ENCODE assay signal across 1 cellular context in genomic region chr12:6792522-6793201, GRCh38.
A peak's percentile ranks its signal among the peaks of the same experiment; 100 is the strongest.
TF ChIP-seq lines count a peak whose summit lies in the region.

No MANE protein-coding gene starts in this region.

TF ChIP-seq in HepG2, 621 proteins besides CTCF, POLR2A, EP300 and RAD21 (continued from another document and continues in another):
- 0 out of 2 replicates have a peak, but pooled peaks have one; percentile 16 for TF ChIP-seq TFE3 (CRISPR knock-in tag; IDR thresholded peaks at IDR 0.05)
- no peak for TF ChIP-seq RELA (CRISPR knock-in tag; IDR thresholded peaks at IDR 0.05)
- no peak for TF ChIP-seq CHD2 (IDR thresholded peaks at IDR 0.05; ENCODE audit: low read depth, low read length)
- TF ChIP-seq E2F1 (CRISPR knock-in tag; IDR thresholded peaks at IDR 0.05) = no peak
- TF ChIP-seq GTF2F1 (IDR thresholded peaks at IDR 0.05; ENCODE audit: low read length) = no peak
- TF ChIP-seq ATF4 (CRISPR knock-in tag; IDR thresholded peaks at IDR 0.05) = 0 out of 4 replicates have a peak, but pooled peaks of 1 of the 2 experiments have one; percentile 45
- TF ChIP-seq KLF6 (CRISPR knock-in tag; IDR thresholded peaks at IDR 0.05) = no peak
- TF ChIP-seq ZMYM4 (CRISPR knock-in tag; IDR thresholded peaks at IDR 0.05) = peak; percentile 61
- TF ChIP-seq PLSCR1 (CRISPR knock-in tag; IDR thresholded peaks at IDR 0.05; ENCODE audit: borderline replicate concordance) = no peak
- TF ChIP-seq ZBTB43 (CRISPR knock-in tag; conservative IDR thresholded peaks at IDR 0.05) = peak; percentile 64; the same call in 1 of the 2 replicates
- TF ChIP-seq ZFX (CRISPR knock-in tag; IDR thresholded peaks at IDR 0.05; ENCODE audit: low read depth) = peak; percentile 61; the same call in 1 of the 2 replicates
- no peak for TF ChIP-seq ZNF142 (CRISPR knock-in tag; IDR thresholded peaks at IDR 0.05)
- peak; percentile 23; the same call in 1 of the 3 replicates for TF ChIP-seq MXI1 (IDR thresholded peaks at IDR 0.05; ENCODE audit: borderline replicate concordance, low read depth, low read length)
- TF ChIP-seq ZNF30 (CRISPR knock-in tag; IDR thresholded peaks at IDR 0.05) = no peak
- TF ChIP-seq HOXA9 (CRISPR knock-in tag; IDR thresholded peaks at IDR 0.05; ENCODE audit: borderline replicate concordance) = 0 out of 2 replicates have a peak, but pooled peaks have one; percentile 79
- TF ChIP-seq STAT6 (CRISPR knock-in tag; IDR thresholded peaks at IDR 0.05; ENCODE audit: borderline replicate concordance) = 0 out of 2 replicates have a peak, but pooled peaks have one; percentile 51
- TF ChIP-seq ZNF253 (CRISPR knock-in tag; IDR thresholded peaks at IDR 0.05; ENCODE audit: borderline replicate concordance) = no peak
- no peak for TF ChIP-seq ZBTB39 (CRISPR knock-in tag; IDR thresholded peaks at IDR 0.05)
- TF ChIP-seq SOX5 (CRISPR knock-in tag; IDR thresholded peaks at IDR 0.05; ENCODE audit: borderline replicate concordance) = peak; percentile 87
- TF ChIP-seq MEIS2 (CRISPR knock-in tag; IDR thresholded peaks at IDR 0.05) = peak; percentile 52; the same call in 1 of the 2 replicates
- no peak for TF ChIP-seq ZNF383 (CRISPR knock-in tag; IDR thresholded peaks at IDR 0.05; ENCODE audit: borderline replicate concordance)
- no peak for TF ChIP-seq ISX (CRISPR knock-in tag; conservative IDR thresholded peaks at IDR 0.05)
- peak; percentile 74 for TF ChIP-seq KAT8 (CRISPR knock-in tag; IDR thresholded peaks at IDR 0.05)
- no peak for TF ChIP-seq ZBTB49 (CRISPR knock-in tag; IDR thresholded peaks at IDR 0.05; ENCODE audit: borderline replicate concordance)
- no peak for TF ChIP-seq ZNF639 (CRISPR knock-in tag; conservative IDR thresholded peaks at IDR 0.05)
